ENCODE assay signal across 16 cellular contexts in genomic region chr21:36693144-36694040, GRCh38. TPM values are rescaled to one million over a fixed set of nuclear protein-coding genes. Genes with fewer than 3 reads are reported as not detected.
DNase-seq lines count a peak whose midpoint lies in the region; ATAC-seq, FAIRE-seq and TF ChIP-seq lines count a peak whose summit lies in the region.
"Had no signal": no experiment of that assay in that cellular context is flagged by ENCODE, and none has a peak within 500 bp of the region (broad histone marks: within the 10 kb centered on the region; RNA-seq: fewer than 3 reads in every experiment).

No MANE protein-coding gene starts in this region.

- no CpG with 5 or more reads among the region's 74 CpGs for WGBS in mesendoderm (ENCODE audit: extremely low coverage, insufficient coverage, low lambda C conversion rate)

- H2BK5ac ChIP-seq in mesendoderm (ENCODE audit: low read length) = no peak overlapping the region

- FAIRE-seq in bronchial epithelial cell (lab: Jason Lieb, UNC) = no peak

- no peak overlapping the region for H2BK120ac ChIP-seq in mesendoderm (ENCODE audit: low read depth, low read length)

- ATAC-seq in HG02870 (IDR thresholded peaks at IDR 0.05; ENCODE audit: unreplicated experiment) = no peak
- ATAC-seq: HCT116, heart left ventricle, Panc1 had no signal

- H4K5ac ChIP-seq in mesendoderm (ENCODE audit: low read length) = no peak overlapping the region

- peak overlapping the region; percentile 34 for H3K56ac ChIP-seq in mesendoderm (ENCODE audit: low read length)

- no peaks in the 10 kb centered on the region for H3K36me3 ChIP-seq in bronchial epithelial cell (ENCODE audit: control insufficient read depth, insufficient read depth, low read length)
- H3K36me3 ChIP-seq in mesendoderm (ENCODE audit: control insufficient read depth, insufficient read depth, low read length) = no peaks in the 10 kb centered on the region
- H3K36me3 ChIP-seq: heart left ventricle, vagina had no signal

- no peak overlapping the region for H3K4me2 ChIP-seq in mesendoderm (ENCODE audit: low read length)

- H3K4ac ChIP-seq in mesendoderm (ENCODE audit: low read depth, low read length) = no peak overlapping the region

- H3K23ac ChIP-seq in mesendoderm (ENCODE audit: low read length) = no peak overlapping the region

- no peak overlapping the region for H4K8ac ChIP-seq in mesendoderm (ENCODE audit: low read depth, low read length)

- H3K79me2 ChIP-seq in mesendoderm (ENCODE audit: control insufficient read depth, insufficient read depth, low read length) = no peaks in the 10 kb centered on the region

- no peak overlapping the region for H3K27ac ChIP-seq in mesendoderm (ENCODE audit: low read depth, low read length)
- H3K27ac ChIP-seq: heart left ventricle, vagina had no signal

- H2AK5ac ChIP-seq in mesendoderm (ENCODE audit: low read length) = no peak overlapping the region

- H3K4me3 ChIP-seq in bronchial epithelial cell (ENCODE audit: low read depth, low read length) (no peak overlapping the region), mesendoderm (ENCODE audit: low read length) (no peak overlapping the region)
- H3K4me3 ChIP-seq: heart left ventricle, vagina had no signal

- peaks cover 60% of the 10 kb centered on the region for H3K27me3 ChIP-seq in bronchial epithelial cell (ENCODE audit: control insufficient read depth, insufficient read depth, low read length)
- peaks cover 75% of the 10 kb centered on the region for H3K27me3 ChIP-seq in mesendoderm (ENCODE audit: insufficient read depth, low read length, poor library complexity)

- H3K9ac ChIP-seq in mesendoderm (ENCODE audit: low read length) = peak overlapping the region; percentile 27

- no peaks in the 10 kb centered on the region for H3K4me1 ChIP-seq in mesendoderm (ENCODE audit: control insufficient read depth, low read depth, low read length)

- TF ChIP-seq CTCF in GM20000 (IDR thresholded peaks at IDR 0.05; ENCODE audit: extremely low read depth, missing control alignments) (peak; percentile 27), bronchial epithelial cell (IDR thresholded peaks at IDR 0.05; ENCODE audit: insufficient read depth, low read length, severe bottlenecking) (peak; percentile 40)

- H3K79me1 ChIP-seq in mesendoderm (ENCODE audit: low read length) = no peaks in the 10 kb centered on the region

- no peak overlapping the region for H2BK15ac ChIP-seq in mesendoderm (replicated peaks; ENCODE audit: low read depth)

- no peak overlapping the region for H3K18ac ChIP-seq in mesendoderm (ENCODE audit: low read length)

- DNase-seq in D341Med (ENCODE audit: low spot score) = peak; percentile 72
- DNase-seq in GM20000 (ENCODE audit: low spot score) = peak; percentile 32
- no peak for DNase-seq in bronchial epithelial cell (ENCODE audit: low read depth)
- peak; percentile 39 for DNase-seq in mesendoderm
- DNase-seq in SW 1271 (lab: John Stamatoyannopoulos, UW) = no peak
- no peak for DNase-seq in DMS153 (lab: John Stamatoyannopoulos, UW)
- no peak for DNase-seq in NK-92 (lab: John Stamatoyannopoulos, UW; ENCODE audit: unreplicated experiment)
- DNase-seq: activated gamma-delta T cell treated with Interleukin-2 at 50 U/mL for 16 hours, dermis blood vessel endothelial cell, heart left ventricle, KBM-7 had no signal

RNA-seq across cellular contexts. Expression of gene SIM2, which starts 5.5 kb away (rescaled TPM):
- 0.26 TPM in 2 replicates for total RNA-seq in bronchial epithelial cell
- polyA plus RNA-seq in mesendoderm (2013, experiment 1 of 2) = 0.04 TPM
- polyA plus RNA-seq in mesendoderm (2013, experiment 2 of 2) = 0.01 TPM
- total RNA-seq: vagina had no signal
- polyA plus RNA-seq: CD14-positive monocyte had no signal

Comparison
In these comparisons a context has a peak if more than half of its experiments do, and no peak if none do; other contexts are left out.
1. DNase-seq: peak in D341Med (single experiment), GM20000 (single experiment) and mesendoderm (single experiment); none in bronchial epithelial cell (single experiment), SW 1271 (0 of 2), DMS153 (single experiment) and NK-92 (single experiment).